ENCODE assay signal across 17 cellular contexts in the genomic region with DNA sequence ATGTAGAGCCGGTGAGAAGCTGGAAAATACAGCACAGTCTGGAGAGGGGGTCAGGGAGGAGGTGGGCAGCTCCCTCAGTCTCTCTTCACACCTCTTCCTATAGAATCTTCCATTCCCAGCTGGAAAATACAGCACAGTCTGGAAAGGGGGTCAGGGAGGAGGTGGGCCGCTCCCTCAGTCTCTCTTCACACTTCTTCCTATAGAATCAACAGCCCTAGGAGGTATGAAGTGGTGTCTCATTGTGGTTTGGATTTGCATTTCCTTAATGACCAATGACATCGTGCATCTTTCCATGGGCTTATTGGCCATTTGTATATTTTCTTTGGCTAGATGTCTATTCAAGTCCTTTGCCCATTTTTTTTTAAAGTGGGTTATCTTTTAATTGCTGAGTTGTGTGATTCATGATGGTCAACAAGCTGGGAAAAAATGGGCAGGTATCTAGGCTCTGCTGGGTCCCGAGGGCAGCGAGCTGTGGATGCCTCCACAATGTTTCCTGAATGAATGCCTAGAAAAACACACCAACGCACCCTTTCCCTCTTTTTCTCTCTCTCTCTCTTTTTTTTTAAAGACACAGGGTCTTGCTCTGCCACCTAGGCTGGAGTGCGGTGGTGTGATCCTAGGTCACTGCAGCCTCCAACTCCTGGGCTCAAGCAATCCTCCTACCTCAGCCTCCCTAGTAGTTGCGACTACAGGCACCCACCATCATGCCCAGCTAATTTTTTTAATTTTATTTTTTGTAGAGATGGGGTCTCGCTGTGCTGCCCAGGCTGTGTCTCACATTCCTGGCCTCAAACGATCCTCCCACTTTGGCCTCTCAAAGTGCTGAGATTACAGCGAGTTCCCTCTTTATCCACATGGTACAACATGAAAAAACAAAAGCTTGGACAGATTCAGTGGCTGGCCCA. TPM values are rescaled to one million over a fixed set of nuclear protein-coding genes. Genes with fewer than 3 reads are reported as not detected.
DNase-seq lines count a peak whose midpoint lies in the region; ATAC-seq and TF ChIP-seq lines count a peak whose summit lies in the region.
"Had no signal": no experiment of that assay in that cellular context is flagged by ENCODE, and none has a peak within 500 bp of the region (broad histone marks: within the 10 kb centered on the region; RNA-seq: fewer than 3 reads in every experiment).

No MANE protein-coding gene starts in this region.

- H3K4me3 Mint-ChIP-seq in T-helper 2 cell treated with Interferon-gamma antibody and Interleukin-4, amounts not matched to agents 5 μg/mL and 100 μg/mL, for 36 hours = no peak overlapping the region
- H3K4me3 Mint-ChIP-seq: activated CD4-positive, alpha-beta T cell treated with anti-CD3 and anti-CD28 coated beads, Interleukin-2, amount 10 ng/mL, durations not matched to agents 7 days and 5 days; immature natural killer cell had no signal

- H3K36me3 ChIP-seq in osteoblast (ENCODE audit: insufficient read depth, low read length) (no peaks in the 10 kb centered on the region), sigmoid colon (no peaks in the 10 kb centered on the region)
- H3K36me3 ChIP-seq: heart left ventricle, lower lobe of right lung, right atrium auricular region, upper lobe of left lung had no signal

- no peaks in the 10 kb centered on the region for H3K27me3 Mint-ChIP-seq in T-helper 2 cell treated with Interferon-gamma antibody and Interleukin-4, amounts not matched to agents 5 μg/mL and 100 μg/mL, for 36 hours (ENCODE audit: low read depth)
- H3K27me3 Mint-ChIP-seq: activated CD4-positive, alpha-beta T cell treated with anti-CD3 and anti-CD28 coated beads, Interleukin-2, amount 10 ng/mL, durations not matched to agents 7 days and 5 days had no signal

- no peaks in the 10 kb centered on the region for H3K9me3 Mint-ChIP-seq in T-helper 2 cell treated with Interferon-gamma antibody and Interleukin-4, amounts not matched to agents 5 μg/mL and 100 μg/mL, for 36 hours
- H3K9me3 Mint-ChIP-seq: activated CD4-positive, alpha-beta T cell treated with anti-CD3 and anti-CD28 coated beads, Interleukin-2, amount 10 ng/mL, durations not matched to agents 7 days and 5 days; immature natural killer cell had no signal

- no peak overlapping the region for H3K27ac Mint-ChIP-seq in T-helper 2 cell treated with Interferon-gamma antibody and Interleukin-4, amounts not matched to agents 5 μg/mL and 100 μg/mL, for 36 hours
- H3K27ac Mint-ChIP-seq: activated CD4-positive, alpha-beta T cell treated with anti-CD3 and anti-CD28 coated beads, Interleukin-2, amount 10 ng/mL, durations not matched to agents 7 days and 5 days; immature natural killer cell had no signal

- H3K4me1 Mint-ChIP-seq in T-helper 2 cell treated with Interferon-gamma antibody and Interleukin-4, amounts not matched to agents 5 μg/mL and 100 μg/mL, for 36 hours (ENCODE audit: low read depth) = no peaks in the 10 kb centered on the region
- H3K4me1 Mint-ChIP-seq: activated CD4-positive, alpha-beta T cell treated with anti-CD3 and anti-CD28 coated beads, Interleukin-2, amount 10 ng/mL, durations not matched to agents 7 days and 5 days; immature natural killer cell had no signal

- no peaks in the 10 kb centered on the region for H3K9me3 ChIP-seq in osteoblast (ENCODE audit: low read depth, low read length)
- no peaks in the 10 kb centered on the region for H3K9me3 ChIP-seq in sigmoid colon
- H3K9me3 ChIP-seq: heart left ventricle, lower lobe of right lung, right atrium auricular region, upper lobe of left lung had no signal

- TF ChIP-seq EP300 in sigmoid colon (IDR thresholded peaks at IDR 0.05) = no peak

- intact Hi-C loops in sigmoid colon (cut with DNase I) = loop anchor here (1.0 kb wide), 1 partner anchor 408 kb away; no protein-coding TSS in a partner anchor

- H2AFZ ChIP-seq in osteoblast (ENCODE audit: low read length) = no peak overlapping the region

- no peak for ATAC-seq in HG02840 (IDR thresholded peaks at IDR 0.05; ENCODE audit: low FRiP score, unreplicated experiment)
- no peak for ATAC-seq in HG02678 (IDR thresholded peaks at IDR 0.05; ENCODE audit: unreplicated experiment)

- H4K20me1 ChIP-seq in osteoblast (ENCODE audit: insufficient read depth, low read length) = no peaks in the 10 kb centered on the region

- TF ChIP-seq CTCF in cardiac fibroblast (IDR thresholded peaks at IDR 0.05; ENCODE audit: low read depth, low read length) (no peak), osteoblast (IDR thresholded peaks at IDR 0.05; ENCODE audit: extremely low read depth, low read depth, low read length) (no peak), sigmoid colon (IDR thresholded peaks at IDR 0.05) (no peak)

- no peak for TF ChIP-seq POLR2A in sigmoid colon (IDR thresholded peaks at IDR 0.05)

- H3K27ac ChIP-seq in osteoblast (ENCODE audit: low read depth, low read length) (peak overlapping the region; percentile 19), sigmoid colon (no peak overlapping the region)
- H3K27ac ChIP-seq: heart left ventricle, lower lobe of right lung, right atrium auricular region, upper lobe of left lung had no signal

- peak overlapping the region; percentile 58 for H3K4me2 ChIP-seq in osteoblast (ENCODE audit: insufficient read depth, low read length)

- WGBS in sigmoid colon, 2 donors = 47 to 62% methylated on average over 11 of the region's 11 CpGs

- no peak overlapping the region for H3K4me3 ChIP-seq in cardiac fibroblast (replicated peaks in 1 of 2; ENCODE audit: low read depth in 2 of 2, low read length in 2 of 2)
- no peak overlapping the region for H3K4me3 ChIP-seq in osteoblast (ENCODE audit: insufficient read depth, low read length)
- H3K4me3 ChIP-seq in sigmoid colon = no peak overlapping the region
- H3K4me3 ChIP-seq: heart left ventricle, lower lobe of right lung, right atrium auricular region, upper lobe of left lung had no signal

- H3K36me3 Mint-ChIP-seq in T-helper 2 cell treated with Interferon-gamma antibody and Interleukin-4, amounts not matched to agents 5 μg/mL and 100 μg/mL, for 36 hours (ENCODE audit: low read depth) = no peaks in the 10 kb centered on the region
- H3K36me3 Mint-ChIP-seq: immature natural killer cell had no signal

- H3K79me2 ChIP-seq in osteoblast (ENCODE audit: insufficient read depth, low read length) = no peaks in the 10 kb centered on the region

- peak; percentile 63 for DNase-seq in A172 (ENCODE audit: low spot score)
- DNase-seq in LHCN-M2 (ENCODE audit: low read depth) = peak; percentile 24
- DNase-seq in cardiac fibroblast (ENCODE audit: low read depth in 2 of 2) = peak; percentile 50 to 68
- peak; percentile 90 for DNase-seq in osteoblast (ENCODE audit: insufficient read length, low spot score, missing footprints)
- no peak for DNase-seq in T-helper 2 cell treated with Interferon-gamma antibody and Interleukin-4, amounts not matched to agents 5 μg/mL and 100 μg/mL, for 36 hours (ENCODE audit: low spot score)
- DNase-seq in sigmoid colon = no peak
- DNase-seq: cerebellar nuclear complex, NCI-H524 treated with DMSO at 0.1 percent for 48 hours had no signal

- H3K4me1 ChIP-seq in osteoblast (ENCODE audit: insufficient read depth, low read length) (peaks cover 19% of the 10 kb centered on the region), sigmoid colon (no peaks in the 10 kb centered on the region)
- H3K4me1 ChIP-seq: lower lobe of right lung, right atrium auricular region, upper lobe of left lung had no signal

- H3K27me3 ChIP-seq in osteoblast (ENCODE audit: insufficient read depth, low read length) = peaks cover 3% of the 10 kb centered on the region
- H3K27me3 ChIP-seq in sigmoid colon = peaks cover 0 to 21% (median 0%) of the 10 kb centered on the region in 3 donors
- H3K27me3 ChIP-seq: right atrium auricular region, upper lobe of left lung had no signal

RNA-seq across cellular contexts. Expression of a gene that starts 29.0 kb away (rescaled TPM):
- total RNA-seq in A172 (2014; rRNA removed; shearing (Covaris generic)) = 2.0 and 4.1 TPM in 2 replicates
- total RNA-seq in LHCN-M2 (2014; rRNA removed) = 0.06 and 0.11 TPM in 2 replicates
- polyA plus RNA-seq in LHCN-M2 (2012) = 3.6 TPM
- 0.88 and 1.1 TPM in 2 replicates for total RNA-seq in osteoblast
- 1 to 10 TPM; 2.1 to 3.3 (median 3.1) TPM for total RNA-seq in sigmoid colon
- 1 to 10 TPM in 1 of 3 donors, not detected in 2; 2.2 TPM for polyA plus RNA-seq in sigmoid colon
- total RNA-seq: A673; activated CD4-positive, alpha-beta T cell treated with anti-CD3 and anti-CD28 coated beads, Interleukin-2, amount 10 ng/mL, durations not matched to agents 7 days and 5 days had no signal
- polyA plus RNA-seq: immature natural killer cell had no signal

RNA-seq across cellular contexts. Expression of a gene that starts 37.5 kb away (rescaled TPM):
- total RNA-seq in A172 (2014; rRNA removed; shearing (Covaris generic)) = 11.9 and 12.9 TPM in 2 replicates
- total RNA-seq in LHCN-M2 (2014; rRNA removed) = 18.8 and 23.1 TPM in 2 replicates
- polyA plus RNA-seq in LHCN-M2 (2012) = 15.5 TPM
- 16.5 and 17.7 TPM in 2 replicates for total RNA-seq in osteoblast
- total RNA-seq in sigmoid colon = 10 to 100 TPM; 18.9 to 35.5 (median 24.0) TPM
- polyA plus RNA-seq in sigmoid colon = 10 to 100 TPM in 1 of 3 donors, 1 to 10 TPM in 2; 2.4 to 17.8 (median 3.9) TPM

Comparison
In these comparisons a context has a peak if more than half of its experiments do, and no peak if none do; other contexts are left out.
1. DNase-seq: peak in A172 (single experiment), LHCN-M2 (single experiment), cardiac fibroblast (2 of 2) and osteoblast (single experiment); none in T-helper 2 cell treated with Interferon-gamma antibody and Interleukin-4, amounts not matched to agents 5 μg/mL and 100 μg/mL, for 36 hours (single experiment) and sigmoid colon (single experiment).